In the genomic region with DNA sequence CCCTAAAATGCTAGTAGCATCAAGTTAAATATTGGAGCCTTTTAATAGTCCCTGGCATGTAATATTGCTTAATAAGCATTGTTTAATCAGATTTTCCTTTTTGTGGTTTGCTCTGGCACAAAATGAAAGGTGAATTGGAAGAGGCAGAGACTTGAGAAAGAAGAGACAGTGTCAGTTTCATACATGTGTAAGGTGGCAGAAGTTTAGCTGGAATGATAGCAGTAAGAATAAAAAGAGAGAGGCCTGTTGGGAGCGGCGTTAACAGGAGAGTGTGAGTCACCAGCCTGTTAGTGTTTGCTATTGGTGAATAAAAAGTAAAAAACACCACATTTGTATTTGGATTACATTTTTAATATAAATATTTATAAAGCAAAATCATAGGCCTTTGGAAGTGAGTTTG, we compare ENCODE assay signal across 9 cellular contexts.
DNase-seq lines count a peak whose midpoint lies in the region; ATAC-seq, FAIRE-seq and TF ChIP-seq lines count a peak whose summit lies in the region.
"Had no signal": no experiment of that assay in that cellular context is flagged by ENCODE, and none has a peak within 500 bp of the region (broad histone marks: within the 10 kb centered on the region; RNA-seq: fewer than 3 reads in every experiment).

No MANE protein-coding gene starts in this region.

- peaks cover 13% of the 10 kb centered on the region for H3K9me3 Mint-ChIP-seq in activated naive CD8-positive, alpha-beta T cell treated with anti-CD3 and anti-CD28 coated beads for 36 hours

- H3K4me3 ChIP-seq in A549 (no peak overlapping the region), hepatocyte (no peak overlapping the region)

- no peaks in the 10 kb centered on the region for H4K20me1 ChIP-seq in hepatocyte (ENCODE audit: insufficient read depth, poor library complexity, severe bottlenecking)

- H3K27ac ChIP-seq in A549 (no peak overlapping the region), hepatocyte (no peak overlapping the region)

- H3K4me3 Mint-ChIP-seq in activated naive CD8-positive, alpha-beta T cell treated with anti-CD3 and anti-CD28 coated beads for 36 hours, result peak overlapping the region; percentile 15

- no peaks in the 10 kb centered on the region for H3K27me3 Mint-ChIP-seq in activated naive CD8-positive, alpha-beta T cell treated with anti-CD3 and anti-CD28 coated beads for 36 hours

- peak overlapping the region; percentile 62 for H3K27ac Mint-ChIP-seq in activated naive CD8-positive, alpha-beta T cell treated with anti-CD3 and anti-CD28 coated beads for 36 hours

- no peak for TF ChIP-seq CTCF in A549 (IDR thresholded peaks at IDR 0.05)
- no peak for TF ChIP-seq CTCF in hepatocyte (IDR thresholded peaks at IDR 0.05; ENCODE audit: poor library complexity)
- TF ChIP-seq CTCF in D721Med (IDR thresholded peaks at IDR 0.05; ENCODE audit: insufficient read depth, missing control alignments), result no peak

- TF ChIP-seq RAD21 in A549 (conservative IDR thresholded peaks at IDR 0.05 in 1 of 2, IDR thresholded peaks at IDR 0.05 in 1 of 2), result no peak

- 2% methylated on average over 2 of the region's 2 CpGs for WGBS in A549 (ENCODE audit: missing lambda C conversion rate)
- 85% methylated on average over 2 of the region's 2 CpGs for WGBS in hepatocyte (ENCODE audit: low lambda C conversion rate, missing lambda C conversion rate)

- H3K36me3 Mint-ChIP-seq in activated naive CD8-positive, alpha-beta T cell treated with anti-CD3 and anti-CD28 coated beads for 36 hours, result peaks cover 41% of the 10 kb centered on the region

- ATAC-seq in A549, result peak in 1 of 2 experiments; percentile 70; a peak in 3 of 6 replicates

- no peak for TF ChIP-seq EP300 in A549 (IDR thresholded peaks at IDR 0.05)

- H3K79me2 ChIP-seq in hepatocyte, result peaks cover 13% of the 10 kb centered on the region

- H3K4me2 ChIP-seq in A549 (peak overlapping the region; percentile 63), hepatocyte (no peak overlapping the region)

- H3K36me3 ChIP-seq in hepatocyte (replicated peaks; ENCODE audit: insufficient read depth, low read depth), result no peaks in the 10 kb centered on the region

- H3K9me2 ChIP-seq in hepatocyte (replicated peaks; ENCODE audit: insufficient read depth), result no peaks in the 10 kb centered on the region

- H3K4me1 ChIP-seq in A549, result peaks cover 27% of the 10 kb centered on the region
- peaks cover 9% of the 10 kb centered on the region for H3K4me1 ChIP-seq in hepatocyte (ENCODE audit: insufficient read depth)

- no peaks in the 10 kb centered on the region for H3K27me3 ChIP-seq in hepatocyte

- DNase-seq in A549 (ENCODE audit: low read depth in 1 of 2, low spot score in 1 of 2) (peak in 1 of 2 experiments; percentile 44), H4 (ENCODE audit: low spot score) (peak; percentile 4), hepatocyte (ENCODE audit: low spot score) (peak; percentile 13), glomerular visceral epithelial cell (ENCODE audit: extremely low spot score) (no peak), D721Med (ENCODE audit: insufficient read length, low spot score) (no peak), foreskin melanocyte (no peak), islet precursor cell (no peak)
- DNase-seq in activated naive CD8-positive, alpha-beta T cell treated with anti-CD3 and anti-CD28 coated beads for 36 hours, result peak; percentile 23
- DNase-seq: Caco-2 had no signal

- H3K9me3 ChIP-seq in A549 (no peaks in the 10 kb centered on the region), hepatocyte (ENCODE audit: low read depth) (no peaks in the 10 kb centered on the region)
- H3K9me3 ChIP-seq: Caco-2 had no signal

- no peak for TF ChIP-seq POLR2A in A549 (IDR thresholded peaks at IDR 0.05; ENCODE audit: low read length)

- POLR2A ChIA-PET in A549 (lab: Yijun Ruan, JAX), result no interaction called here

- H2AFZ ChIP-seq in hepatocyte, result no peak overlapping the region

- CTCF ChIA-PET in A549 (lab: Yijun Ruan, JAX), result no interaction called here

- FAIRE-seq in A549 (lab: Jason Lieb, UNC), result no peak
- FAIRE-seq in D721Med (lab: Jason Lieb, UNC), result no peak

- peaks cover 40% of the 10 kb centered on the region for H3K4me1 Mint-ChIP-seq in activated naive CD8-positive, alpha-beta T cell treated with anti-CD3 and anti-CD28 coated beads for 36 hours

TF ChIP-seq in A549, 52 proteins besides CTCF, POLR2A, EP300 and RAD21:
- no peak for TF ChIP-seq TP53 (CRISPR knock-in tag; IDR thresholded peaks at IDR 0.05)
- no peak for TF ChIP-seq ZC3H11A (IDR thresholded peaks at IDR 0.05)
- no peak for TF ChIP-seq FOXS1 (CRISPR knock-in tag; IDR thresholded peaks at IDR 0.05)
- 0 out of 2 replicates have a peak, but pooled peaks have one; percentile 13 for TF ChIP-seq JUNB (IDR thresholded peaks at IDR 0.05)
- TF ChIP-seq CBX2 (IDR thresholded peaks at IDR 0.05; ENCODE audit: borderline replicate concordance, low read depth), result no peak
- peak; percentile 46 for TF ChIP-seq MAFK (IDR thresholded peaks at IDR 0.05; ENCODE audit: partially characterized antibody)
- TF ChIP-seq KDM5A (IDR thresholded peaks at IDR 0.05), result no peak
- TF ChIP-seq FOSL2 (IDR thresholded peaks at IDR 0.05), result no peak
- TF ChIP-seq FOSL2 (CRISPR knock-in tag; IDR thresholded peaks at IDR 0.05), result peak; percentile 48
- TF ChIP-seq CHD4 (IDR thresholded peaks at IDR 0.05; ENCODE audit: borderline replicate concordance), result no peak
- TF ChIP-seq FOSB (CRISPR knock-in tag; IDR thresholded peaks at IDR 0.05), result no peak
- no peak for TF ChIP-seq MYC (IDR thresholded peaks at IDR 0.05; ENCODE audit: borderline replicate concordance, low read length)
- no peak for TF ChIP-seq MAZ (IDR thresholded peaks at IDR 0.05; ENCODE audit: borderline replicate concordance, low read depth, low read length)
- no peak for TF ChIP-seq NFE2L2 (conservative IDR thresholded peaks at IDR 0.05; ENCODE audit: low read length)
- TF ChIP-seq, protein P1, sequence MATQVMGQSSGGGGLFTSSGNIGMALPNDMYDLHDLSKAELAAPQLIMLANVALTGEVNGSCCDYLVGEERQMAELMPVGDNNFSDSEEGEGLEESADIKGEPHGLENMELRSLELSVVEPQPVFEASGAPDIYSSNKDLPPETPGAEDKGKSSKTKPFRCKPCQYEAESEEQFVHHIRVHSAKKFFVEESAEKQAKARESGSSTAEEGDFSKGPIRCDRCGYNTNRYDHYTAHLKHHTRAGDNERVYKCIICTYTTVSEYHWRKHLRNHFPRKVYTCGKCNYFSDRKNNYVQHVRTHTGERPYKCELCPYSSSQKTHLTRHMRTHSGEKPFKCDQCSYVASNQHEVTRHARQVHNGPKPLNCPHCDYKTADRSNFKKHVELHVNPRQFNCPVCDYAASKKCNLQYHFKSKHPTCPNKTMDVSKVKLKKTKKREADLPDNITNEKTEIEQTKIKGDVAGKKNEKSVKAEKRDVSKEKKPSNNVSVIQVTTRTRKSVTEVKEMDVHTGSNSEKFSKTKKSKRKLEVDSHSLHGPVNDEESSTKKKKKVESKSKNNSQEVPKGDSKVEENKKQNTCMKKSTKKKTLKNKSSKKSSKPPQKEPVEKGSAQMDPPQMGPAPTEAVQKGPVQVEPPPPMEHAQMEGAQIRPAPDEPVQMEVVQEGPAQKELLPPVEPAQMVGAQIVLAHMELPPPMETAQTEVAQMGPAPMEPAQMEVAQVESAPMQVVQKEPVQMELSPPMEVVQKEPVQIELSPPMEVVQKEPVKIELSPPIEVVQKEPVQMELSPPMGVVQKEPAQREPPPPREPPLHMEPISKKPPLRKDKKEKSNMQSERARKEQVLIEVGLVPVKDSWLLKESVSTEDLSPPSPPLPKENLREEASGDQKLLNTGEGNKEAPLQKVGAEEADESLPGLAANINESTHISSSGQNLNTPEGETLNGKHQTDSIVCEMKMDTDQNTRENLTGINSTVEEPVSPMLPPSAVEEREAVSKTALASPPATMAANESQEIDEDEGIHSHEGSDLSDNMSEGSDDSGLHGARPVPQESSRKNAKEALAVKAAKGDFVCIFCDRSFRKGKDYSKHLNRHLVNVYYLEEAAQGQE (IDR thresholded peaks at IDR 0.05), result no peak
- no peak for TF ChIP-seq TFCP2L1 (CRISPR knock-in tag; IDR thresholded peaks at IDR 0.05)
- no peak for TF ChIP-seq JUN (IDR thresholded peaks at IDR 0.05)
- TF ChIP-seq ZFP36 (IDR thresholded peaks at IDR 0.05; ENCODE audit: borderline replicate concordance, partially characterized antibody), result no peak
- TF ChIP-seq SMC3 (IDR thresholded peaks at IDR 0.05), result no peak
- TF ChIP-seq HEYL (CRISPR knock-in tag; IDR thresholded peaks at IDR 0.05), result no peak
- TF ChIP-seq CEBPB (IDR thresholded peaks at IDR 0.05), result no peak
- TF ChIP-seq, protein P2, sequence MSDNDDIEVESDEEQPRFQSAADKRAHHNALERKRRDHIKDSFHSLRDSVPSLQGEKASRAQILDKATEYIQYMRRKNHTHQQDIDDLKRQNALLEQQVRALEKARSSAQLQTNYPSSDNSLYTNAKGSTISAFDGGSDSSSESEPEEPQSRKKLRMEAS (IDR thresholded peaks at IDR 0.05), result no peak
- TF ChIP-seq CHD2 (IDR thresholded peaks at IDR 0.05; ENCODE audit: low read length, partially characterized antibody), result no peak
- TF ChIP-seq, protein P3, sequence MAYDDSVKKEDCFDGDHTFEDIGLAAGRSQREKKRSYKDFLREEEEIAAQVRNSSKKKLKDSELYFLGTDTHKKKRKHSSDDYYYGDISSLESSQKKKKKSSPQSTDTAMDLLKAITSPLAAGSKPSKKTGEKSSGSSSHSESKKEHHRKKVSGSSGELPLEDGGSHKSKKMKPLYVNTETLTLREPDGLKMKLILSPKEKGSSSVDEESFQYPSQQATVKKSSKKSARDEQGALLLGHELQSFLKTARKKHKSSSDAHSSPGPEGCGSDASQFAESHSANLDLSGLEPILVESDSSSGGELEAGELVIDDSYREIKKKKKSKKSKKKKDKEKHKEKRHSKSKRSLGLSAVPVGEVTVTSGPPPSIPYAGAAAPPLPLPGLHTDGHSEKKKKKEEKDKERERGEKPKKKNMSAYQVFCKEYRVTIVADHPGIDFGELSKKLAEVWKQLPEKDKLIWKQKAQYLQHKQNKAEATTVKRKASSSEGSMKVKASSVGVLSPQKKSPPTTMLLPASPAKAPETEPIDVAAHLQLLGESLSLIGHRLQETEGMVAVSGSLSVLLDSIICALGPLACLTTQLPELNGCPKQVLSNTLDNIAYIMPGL (CRISPR knock-in tag; IDR thresholded peaks at IDR 0.05; ENCODE audit: borderline replicate concordance), result no peak
- TF ChIP-seq, protein P4, sequence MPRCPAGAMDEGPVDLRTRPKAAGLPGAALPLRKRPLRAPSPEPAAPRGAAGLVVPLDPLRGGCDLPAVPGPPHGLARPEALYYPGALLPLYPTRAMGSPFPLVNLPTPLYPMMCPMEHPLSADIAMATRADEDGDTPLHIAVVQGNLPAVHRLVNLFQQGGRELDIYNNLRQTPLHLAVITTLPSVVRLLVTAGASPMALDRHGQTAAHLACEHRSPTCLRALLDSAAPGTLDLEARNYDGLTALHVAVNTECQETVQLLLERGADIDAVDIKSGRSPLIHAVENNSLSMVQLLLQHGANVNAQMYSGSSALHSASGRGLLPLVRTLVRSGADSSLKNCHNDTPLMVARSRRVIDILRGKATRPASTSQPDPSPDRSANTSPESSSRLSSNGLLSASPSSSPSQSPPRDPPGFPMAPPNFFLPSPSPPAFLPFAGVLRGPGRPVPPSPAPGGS (IDR thresholded peaks at IDR 0.05), result no peak

Comparison
In these comparisons a context has a peak if more than half of its experiments do, and no peak if none do; other contexts are left out.
1. DNase-seq: peak in H4 (single experiment), activated naive CD8-positive, alpha-beta T cell treated with anti-CD3 and anti-CD28 coated beads for 36 hours (single experiment) and hepatocyte (single experiment); none in glomerular visceral epithelial cell (single experiment), D721Med (single experiment), foreskin melanocyte (single experiment) and islet precursor cell (single experiment).